15 cellular contexts compared by ENCODE assay signal in the genomic region with DNA sequence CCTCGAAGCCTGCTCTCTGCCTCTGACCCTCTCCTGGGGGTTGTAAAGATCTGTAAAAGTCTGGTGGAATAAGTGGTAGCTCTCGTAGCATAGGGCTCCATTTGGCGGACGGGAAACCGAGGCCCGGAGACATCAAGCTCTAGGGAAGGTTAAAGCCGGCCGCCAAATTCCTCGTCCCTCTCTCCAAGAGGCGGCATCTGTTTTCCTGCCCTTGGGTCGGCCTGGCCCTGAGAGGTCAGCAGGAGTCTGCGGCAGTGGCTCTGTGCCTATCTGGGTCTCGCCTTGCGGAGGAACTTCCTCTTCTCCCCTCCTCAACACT.
DNase-seq lines count a peak whose midpoint lies in the region; ATAC-seq, FAIRE-seq and TF ChIP-seq lines count a peak whose summit lies in the region.
"Had no signal": no experiment of that assay in that cellular context is flagged by ENCODE, and none has a peak within 500 bp of the region (broad histone marks: within the 10 kb centered on the region; RNA-seq: fewer than 3 reads in every experiment).

No MANE protein-coding gene starts in this region.

- H3K9ac ChIP-seq in KMS-11 (no peak overlapping the region), parathyroid adenoma (no peak overlapping the region)

- H3K36me3 ChIP-seq in KMS-11 (ENCODE audit: insufficient read depth) (no peaks in the 10 kb centered on the region), esophagus muscularis mucosa (no peaks in the 10 kb centered on the region), parathyroid adenoma (ENCODE audit: control insufficient read depth, insufficient read depth, low read length) (no peaks in the 10 kb centered on the region)

- H3K79me2 ChIP-seq in KMS-11 (ENCODE audit: insufficient read depth, low read depth) (no peaks in the 10 kb centered on the region), parathyroid adenoma (no peaks in the 10 kb centered on the region)

- intact Hi-C loops in esophagus muscularis mucosa (cut with DNase I): loop anchor here (5.0 kb wide), 2 partner anchors 194 to 444 kb away; no protein-coding TSS in a partner anchor

- TF ChIP-seq POLR2A in A549 (IDR thresholded peaks at IDR 0.05; ENCODE audit: low read length) (no peak), esophagus muscularis mucosa (IDR thresholded peaks at IDR 0.05; ENCODE audit: low read depth) (no peak)

- POLR2A ChIA-PET in A549 (lab: Yijun Ruan, JAX): no interaction called here

- H3K4me3 ChIP-seq in A549: no peak overlapping the region; the same call in 1 of the 3 replicates
- H3K4me3 ChIP-seq in KMS-11 (IDR thresholded peaks at IDR 0.05; ENCODE audit: insufficient read depth, low read depth, low read length): no peak overlapping the region
- peak overlapping the region; percentile 49 to 63 (median 56) for H3K4me3 ChIP-seq in esophagus muscularis mucosa
- no peak overlapping the region for H3K4me3 ChIP-seq in parathyroid adenoma (ENCODE audit: low read depth, low read length)
- H3K4me3 ChIP-seq in foreskin fibroblast (ENCODE audit: low read depth in 1 of 2, low read length in 2 of 2): no peak overlapping the region

- H3K4me2 ChIP-seq in A549: peak overlapping the region; percentile 100
- no peak overlapping the region for H3K4me2 ChIP-seq in KMS-11
- H3K4me2 ChIP-seq in parathyroid adenoma (ENCODE audit: low read length): peak overlapping the region; percentile 97

- 0 out of 3 replicates have a peak, but pooled peaks cover 3% of the 10 kb centered on the region for H3K4me1 ChIP-seq in A549
- no peaks in the 10 kb centered on the region for H3K4me1 ChIP-seq in KMS-11 (ENCODE audit: low read depth, poor library complexity, severe bottlenecking)
- H3K4me1 ChIP-seq in esophagus muscularis mucosa: peaks cover 7 to 22% (median 21%) of the 10 kb centered on the region in 4 donors
- no peaks in the 10 kb centered on the region for H3K4me1 ChIP-seq in parathyroid adenoma

- CTCF ChIA-PET in A549 (lab: Yijun Ruan, JAX): interaction anchor here (1.0 to 2.8 kb wide), 11 partner anchors 15 to 82 kb away, joined by 3 to 16 read pairs (median 7); no protein-coding TSS in a partner anchor

- 64% methylated on average over 14 of the region's 14 CpGs for WGBS in A549 (ENCODE audit: missing lambda C conversion rate)
- WGBS in esophagus muscularis mucosa: 85% methylated on average over 14 of the region's 14 CpGs

- no peak for TF ChIP-seq RAD21 in A549 (conservative IDR thresholded peaks at IDR 0.05 in 1 of 2, IDR thresholded peaks at IDR 0.05 in 1 of 2)

- H3K27ac ChIP-seq in A549: no peak overlapping the region
- no peak overlapping the region for H3K27ac ChIP-seq in KMS-11
- peak overlapping the region; percentile 44 to 66 (median 62) for H3K27ac ChIP-seq in esophagus muscularis mucosa (replicated peaks in 1 of 4)
- no peak overlapping the region for H3K27ac ChIP-seq in parathyroid adenoma
- H3K27ac ChIP-seq: epithelial cell of prostate had no signal

- H4K20me1 ChIP-seq in KMS-11 (ENCODE audit: insufficient read depth): no peaks in the 10 kb centered on the region

- DNase-seq in A549 (ENCODE audit: low read depth in 1 of 2, low spot score in 1 of 2): no peak
- DNase-seq in esophagus muscularis mucosa (ENCODE audit: extremely low spot score): no peak
- DNase-seq in NCI-H69 (lab: John Stamatoyannopoulos, UW): no peak
- DNase-seq in foreskin fibroblast: no peak
- no peak for DNase-seq in GF-D8 (lab: John Stamatoyannopoulos, UW)
- DNase-seq: activated CD4-positive, alpha-beta T cell treated with anti-CD3 and anti-CD28 coated beads for 36 hours; NCI-H1930 had no signal

- ATAC-seq in A549 (no peak; a peak in 1 of 6 replicates), HG03457 (IDR thresholded peaks at IDR 0.05; ENCODE audit: unreplicated experiment) (no peak)

- no peaks in the 10 kb centered on the region for H3K9me3 ChIP-seq in A549
- H3K9me3 ChIP-seq in esophagus muscularis mucosa: no peaks in the 10 kb centered on the region
- no peaks in the 10 kb centered on the region for H3K9me3 ChIP-seq in parathyroid adenoma (ENCODE audit: control insufficient read depth, low read length)

- TF ChIP-seq EP300 in A549 (IDR thresholded peaks at IDR 0.05): no peak
- TF ChIP-seq EP300 in esophagus muscularis mucosa (IDR thresholded peaks at IDR 0.05): no peak

- peak overlapping the region; percentile 88; the same call in 1 of the 2 replicates for H2AFZ ChIP-seq in KMS-11 (ENCODE audit: low read depth)
- H2AFZ ChIP-seq in parathyroid adenoma: no peak overlapping the region

- FAIRE-seq in A549 (lab: Jason Lieb, UNC): no peak
- FAIRE-seq: A204.1, bronchial epithelial cell, GM12891, TTC549 had no signal

- H3K27me3 ChIP-seq in KMS-11 (ENCODE audit: insufficient read depth, low read depth) (no peaks in the 10 kb centered on the region), esophagus muscularis mucosa (peaks cover 0 to 4% (median 0%) of the 10 kb centered on the region in 4 donors), parathyroid adenoma (ENCODE audit: control insufficient read depth, insufficient read depth, low read length) (no peaks in the 10 kb centered on the region)

- TF ChIP-seq CTCF in A549 (IDR thresholded peaks at IDR 0.05) (no peak), KMS-11 (conservative IDR thresholded peaks at IDR 0.05; ENCODE audit: low read depth, low read length) (no peak), esophagus muscularis mucosa (IDR thresholded peaks at IDR 0.05) (no peak), parathyroid adenoma (IDR thresholded peaks at IDR 0.05) (no peak), foreskin fibroblast (IDR thresholded peaks at IDR 0.05; ENCODE audit: low read depth, low read length) (no peak)

TF ChIP-seq in A549, 52 proteins besides CTCF, POLR2A, EP300 and RAD21:
- no peak for TF ChIP-seq FOSB (CRISPR knock-in tag; IDR thresholded peaks at IDR 0.05)
- TF ChIP-seq EHF (CRISPR knock-in tag; IDR thresholded peaks at IDR 0.05): no peak

Comparison
In these comparisons a context has a peak if more than half of its experiments do, and no peak if none do; other contexts are left out.
1. H3K27ac ChIP-seq: peak in esophagus muscularis mucosa (4 of 4); none in A549 (0 of 2), KMS-11 (single experiment) and parathyroid adenoma (single experiment).
2. H3K4me3 ChIP-seq: peak in esophagus muscularis mucosa (4 of 4); none in A549 (single experiment), KMS-11 (single experiment), parathyroid adenoma (single experiment) and foreskin fibroblast (0 of 2).